In genomic region chr5:169637085-169637855, GRCh38 we compare ENCODE assay signal across 8 cellular contexts.
DNase-seq lines count a peak whose midpoint lies in the region; ATAC-seq and TF ChIP-seq lines count a peak whose summit lies in the region.

DOCK2 (plus strand) TSS chr5:169637275; CDS start chr5:169637327, 52 bp downstream.

- no peaks in the 10 kb centered on the region for H3K36me3 ChIP-seq in iPS DF 6.9 (ENCODE audit: control insufficient read depth, insufficient read depth, low read length)

- peak within 1 kb of the TSS; percentile 57; the same call in 1 of the 2 replicates for H3K4me3 ChIP-seq in iPS DF 6.9 (ENCODE audit: low read length)

- no CpG with 5 or more reads among the region's 55 CpGs for WGBS in iPS DF 6.9 (ENCODE audit: insufficient coverage, insufficient read length)

- H3K4me1 ChIP-seq in iPS DF 6.9 (ENCODE audit: control insufficient read depth, insufficient read depth, low read length) = 0 out of 2 replicates have a peak, but pooled peaks cover 4% of the 10 kb centered on the region

- no peak for TF ChIP-seq CTCF in GM13977 (IDR thresholded peaks at IDR 0.05; ENCODE audit: extremely low read depth, insufficient read depth, missing control alignments)

- no peak within 1 kb of the TSS for H3K27ac ChIP-seq in iPS DF 6.9 (ENCODE audit: low read length)

- in situ Hi-C loops in GM13977 (cut with MboI; ENCODE audit: low pct_unique_long_range_greater_than_20kb, low sequenced_read_pairs, unreplicated experiment) = no loop called here

- peak; percentile 86 for DNase-seq in GM13977 (ENCODE audit: low spot score)
- peak; percentile 20 for DNase-seq in OCI-M2 (lab: John Stamatoyannopoulos, UW; ENCODE audit: unreplicated experiment)
- peak; percentile 49 for DNase-seq in activated gamma-delta T cell treated with anti-CD3 and anti-CD28 coated beads, Interleukin-2, amount 50 U/mL, for 16 hours (ENCODE audit: low read depth)
- no peak for DNase-seq in iPS DF 6.9 (ENCODE audit: low read depth, low spot score)
- peak; percentile 86 for DNase-seq in stimulated activated CD4-positive, alpha-beta T cell treated with anti-CD3 and anti-CD28 coated beads, Interleukin-15, amount 100 ng/mL, for 24 hours
- no peak for DNase-seq in NCI-H1048 (lab: John Stamatoyannopoulos, UW)
- DNase-seq in NCI-H524 treated with DMSO at 0.1 percent for 48 hours (lab: John Stamatoyannopoulos, UW) = no peak

- no peaks in the 10 kb centered on the region for H3K9me3 ChIP-seq in iPS DF 6.9 (ENCODE audit: control insufficient read depth, insufficient read depth, low read length)

- peak; percentile 92 for ATAC-seq in HG02759 (IDR thresholded peaks at IDR 0.05; ENCODE audit: unreplicated experiment)

- H3K27me3 ChIP-seq in iPS DF 6.9 (ENCODE audit: control insufficient read depth, insufficient read depth, low read length) = no peaks in the 10 kb centered on the region

Comparison
In these comparisons a context has a peak if more than half of its experiments do, and no peak if none do; other contexts are left out.
1. DNase-seq: peak in GM13977 (single experiment), OCI-M2 (single experiment), activated gamma-delta T cell treated with anti-CD3 and anti-CD28 coated beads, Interleukin-2, amount 50 U/mL, for 16 hours (single experiment) and stimulated activated CD4-positive, alpha-beta T cell treated with anti-CD3 and anti-CD28 coated beads, Interleukin-15, amount 100 ng/mL, for 24 hours (single experiment); none in iPS DF 6.9 (single experiment), NCI-H1048 (single experiment) and NCI-H524 treated with DMSO at 0.1 percent for 48 hours (single experiment).